In genomic region chr6:30327232-30327746, GRCh38 we compare ENCODE assay signal across 8 cellular contexts. TPM values are rescaled to one million over a fixed set of nuclear protein-coding genes. Genes with fewer than 3 reads are reported as not detected.
A peak's percentile ranks its signal among the peaks of the same experiment; 100 is the strongest.
DNase-seq lines count a peak whose midpoint lies in the region; ATAC-seq and TF ChIP-seq lines count a peak whose summit lies in the region.

No MANE protein-coding gene starts in this region.

- H3K27ac ChIP-seq in thoracic aorta = peak overlapping the region; percentile 96 to 98

- H3K27me3 ChIP-seq in kidney epithelial cell (ENCODE audit: control insufficient read depth, insufficient read depth, low read length) = no peaks in the 10 kb centered on the region
- H3K27me3 ChIP-seq in thoracic aorta (replicated peaks; ENCODE audit: insufficient read depth) = no peaks in the 10 kb centered on the region

- TF ChIP-seq CTCF in kidney epithelial cell (IDR thresholded peaks at IDR 0.05; ENCODE audit: insufficient read depth, low read length, poor library complexity, severe bottlenecking) = no peak
- no peak for TF ChIP-seq CTCF in thoracic aorta (IDR thresholded peaks at IDR 0.05)

- H3K4me3 Mint-ChIP-seq in activated T-cell treated with anti-CD3 and anti-CD28 coated beads, Interleukin-2, amount 50 U/mL, for 4 hours = peak overlapping the region; percentile 95
- H3K4me3 Mint-ChIP-seq in activated naive CD8-positive, alpha-beta T cell treated with anti-CD3 and anti-CD28 coated beads, Interleukin-2, amount 50 U/mL, for 24 hours = peak overlapping the region; percentile 97

- H3K4me1 ChIP-seq in thoracic aorta (ENCODE audit: control insufficient read depth in 1 of 2, low read depth in 2 of 2) = peaks cover 22 to 26% of the 10 kb centered on the region in 2 donors

- H3K27ac Mint-ChIP-seq in activated naive CD8-positive, alpha-beta T cell treated with anti-CD3 and anti-CD28 coated beads, Interleukin-2, amount 50 U/mL, for 24 hours = peak overlapping the region; percentile 97

- no peak for ATAC-seq in activated T-cell treated with anti-CD3 and anti-CD28 coated beads, Interleukin-2, amount 50 U/mL, for 4 hours
- no peak for ATAC-seq in activated naive CD8-positive, alpha-beta T cell treated with anti-CD3 and anti-CD28 coated beads, Interleukin-2, amount 50 U/mL, for 24 hours
- no peak for ATAC-seq in thoracic aorta (ENCODE audit: insufficient number of reproducible peaks, low FRiP score, low read depth)
- ATAC-seq in HG03280 (IDR thresholded peaks at IDR 0.05; ENCODE audit: unreplicated experiment) = no peak

- H3K4me3 ChIP-seq in kidney epithelial cell (ENCODE audit: low read depth, low read length) (peak overlapping the region; percentile 77), thoracic aorta (peak overlapping the region; percentile 95)

- no peaks in the 10 kb centered on the region for H3K27me3 Mint-ChIP-seq in activated T-cell treated with anti-CD3 and anti-CD28 coated beads, Interleukin-2, amount 50 U/mL, for 4 hours (ENCODE audit: low read depth)
- no peaks in the 10 kb centered on the region for H3K27me3 Mint-ChIP-seq in activated naive CD8-positive, alpha-beta T cell treated with anti-CD3 and anti-CD28 coated beads, Interleukin-2, amount 50 U/mL, for 24 hours

- no peaks in the 10 kb centered on the region for H3K9me3 ChIP-seq in thoracic aorta

- H3K36me3 Mint-ChIP-seq in activated T-cell treated with anti-CD3 and anti-CD28 coated beads, Interleukin-2, amount 50 U/mL, for 4 hours (ENCODE audit: insufficient read depth) = peaks cover 30% of the 10 kb centered on the region
- peaks cover 45% of the 10 kb centered on the region for H3K36me3 Mint-ChIP-seq in activated naive CD8-positive, alpha-beta T cell treated with anti-CD3 and anti-CD28 coated beads, Interleukin-2, amount 50 U/mL, for 24 hours (ENCODE audit: low read depth)

- H3K4me1 Mint-ChIP-seq in activated T-cell treated with anti-CD3 and anti-CD28 coated beads, Interleukin-2, amount 50 U/mL, for 4 hours (ENCODE audit: low read depth) = peaks cover 52% of the 10 kb centered on the region
- H3K4me1 Mint-ChIP-seq in activated naive CD8-positive, alpha-beta T cell treated with anti-CD3 and anti-CD28 coated beads, Interleukin-2, amount 50 U/mL, for 24 hours = peaks cover 52% of the 10 kb centered on the region

- no peak for DNase-seq in activated T-cell treated with anti-CD3 and anti-CD28 coated beads, Interleukin-2, amount 50 U/mL, for 4 hours
- DNase-seq in activated T-cell treated with anti-CD3 and anti-CD28 coated beads for 4 hours (no peak), kidney epithelial cell (ENCODE audit: low read depth) (no peak), thoracic aorta (ENCODE audit: low spot score) (no peak), HuH-7 (ENCODE audit: low spot score) (no peak), AG08396 (ENCODE audit: low spot score) (no peak)
- no peak for DNase-seq in activated naive CD8-positive, alpha-beta T cell treated with anti-CD3 and anti-CD28 coated beads, Interleukin-2, amount 50 U/mL, for 24 hours

- no peaks in the 10 kb centered on the region for H3K9me3 Mint-ChIP-seq in activated T-cell treated with anti-CD3 and anti-CD28 coated beads, Interleukin-2, amount 50 U/mL, for 4 hours
- H3K9me3 Mint-ChIP-seq in activated naive CD8-positive, alpha-beta T cell treated with anti-CD3 and anti-CD28 coated beads, Interleukin-2, amount 50 U/mL, for 24 hours = no peaks in the 10 kb centered on the region

- H3K36me3 ChIP-seq in kidney epithelial cell (ENCODE audit: control insufficient read depth, insufficient read depth, low read length) (peaks cover 1% of the 10 kb centered on the region), thoracic aorta (peaks cover 27% of the 10 kb centered on the region)

RNA-seq across cellular contexts. Expression of gene TRIM39, which starts 0.6 kb away (rescaled TPM):
- total RNA-seq in activated T-cell treated with anti-CD3 and anti-CD28 coated beads, Interleukin-2, amount 50 U/mL, for 4 hours = 10 to 100 TPM; 25.5 to 33.0 (median 28.0) TPM
- total RNA-seq in kidney epithelial cell = 14.9 and 16.1 TPM in 2 replicates
- total RNA-seq in thoracic aorta = 10 to 100 TPM; 11.0 to 30.9 TPM

RNA-seq across cellular contexts. Expression of gene RPP21, which starts 17.7 kb away (rescaled TPM):
- 10 to 100 TPM; 67.3 to 74.8 (median 72.9) TPM for total RNA-seq in activated T-cell treated with anti-CD3 and anti-CD28 coated beads, Interleukin-2, amount 50 U/mL, for 4 hours
- 74.3 and 94.5 TPM in 2 replicates for total RNA-seq in kidney epithelial cell
- total RNA-seq in thoracic aorta = 10 to 100 TPM; 20.8 to 49.7 TPM
